ENCODE assay signal across 19 cellular contexts in the genomic region with DNA sequence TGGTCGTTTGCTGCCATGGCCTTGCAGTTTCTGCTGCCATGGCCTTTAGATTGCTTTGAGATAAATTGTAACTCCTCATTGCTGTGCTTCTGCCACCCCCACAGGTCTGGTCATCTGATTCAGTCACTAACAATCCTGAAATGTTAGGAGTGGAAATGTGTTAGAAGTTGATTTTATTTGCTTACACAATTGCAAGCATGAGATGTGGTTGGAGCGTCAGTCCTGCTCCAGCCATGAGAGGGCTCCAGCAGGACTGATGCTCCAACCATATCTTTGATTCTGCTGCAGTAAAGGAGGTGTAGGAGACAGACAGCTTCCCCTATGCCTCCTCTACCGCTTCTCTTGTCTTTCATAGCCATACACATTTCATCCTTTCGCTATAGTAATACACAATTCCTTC.
"Had no signal": no experiment of that assay in that cellular context is flagged by ENCODE, and none has a peak within 500 bp of the region (broad histone marks: within the 10 kb centered on the region; RNA-seq: fewer than 3 reads in every experiment).

No MANE protein-coding gene starts in this region.

- H3K4me3 ChIP-seq: heart right ventricle, tibial artery, vagina had no signal

- H2AFZ ChIP-seq: parathyroid adenoma had no signal

- H3K4me1 ChIP-seq: parathyroid adenoma had no signal

- H3K9ac ChIP-seq: parathyroid adenoma had no signal

- H3K27ac Mint-ChIP-seq: activated CD4-positive, alpha-beta T cell treated with anti-CD3 and anti-CD28 coated beads, Interleukin-2, amount 10 ng/mL, durations not matched to agents 7 days and 5 days; activated naive CD8-positive, alpha-beta T cell treated with anti-CD3 and anti-CD28 coated beads, Interleukin-2, amount 10 ng/mL, durations not matched to agents 7 days and 5 days; T-helper 17 cell had no signal

- DNase-seq: activated CD4-positive, alpha-beta T cell treated with anti-CD3 and anti-CD28 coated beads, Interleukin-2, amount 10 ng/mL, durations not matched to agents 7 days and 5 days; activated CD8-positive, alpha-beta memory T cell treated with anti-CD3 and anti-CD28 coated beads, Interleukin-2, amount 50 U/mL, for 48 hours; activated naive CD4-positive, alpha-beta T cell; activated naive CD8-positive, alpha-beta T cell treated with anti-CD3 and anti-CD28 coated beads, Interleukin-2, amount 10 ng/mL, durations not matched to agents 7 days and 5 days; anterior cingulate cortex; brain microvascular endothelial cell; cortex of kidney; effector CD8-positive, alpha-beta T cell; foreskin melanocyte; heart right ventricle; islet precursor cell; naive B cell; stimulated activated CD4-positive, alpha-beta T cell treated with anti-CD3 and anti-CD28 coated beads, Interleukin-4, amount 100 ng/mL, for 1 hour; stimulated activated naive CD4-positive, alpha-beta T cell; T-helper 17 cell; tibial artery had no signal

- H3K9me3 ChIP-seq: heart right ventricle, tibial artery, vagina had no signal

- H3K27ac ChIP-seq: brain microvascular endothelial cell, heart right ventricle, parathyroid adenoma, tibial artery, vagina had no signal

- H3K9me3 Mint-ChIP-seq: activated naive CD8-positive, alpha-beta T cell treated with anti-CD3 and anti-CD28 coated beads, Interleukin-2, amount 10 ng/mL, durations not matched to agents 7 days and 5 days; central memory CD8-positive, alpha-beta T cell; naive B cell had no signal

- H3K4me3 Mint-ChIP-seq: activated CD4-positive, alpha-beta T cell treated with anti-CD3 and anti-CD28 coated beads, Interleukin-2, amount 10 ng/mL, durations not matched to agents 7 days and 5 days; activated naive CD8-positive, alpha-beta T cell treated with anti-CD3 and anti-CD28 coated beads, Interleukin-2, amount 10 ng/mL, durations not matched to agents 7 days and 5 days; central memory CD8-positive, alpha-beta T cell; naive B cell; T-helper 17 cell had no signal

- H3K4me1 Mint-ChIP-seq: central memory CD8-positive, alpha-beta T cell; naive B cell had no signal

- H3K79me2 ChIP-seq: parathyroid adenoma had no signal

- H3K27me3 ChIP-seq: brain microvascular endothelial cell, heart right ventricle, tibial artery, vagina had no signal

- ATAC-seq: heart right ventricle, T-helper 17 cell had no signal

- H3K27me3 Mint-ChIP-seq: activated CD4-positive, alpha-beta T cell treated with anti-CD3 and anti-CD28 coated beads, Interleukin-2, amount 10 ng/mL, durations not matched to agents 7 days and 5 days; activated naive CD8-positive, alpha-beta T cell treated with anti-CD3 and anti-CD28 coated beads, Interleukin-2, amount 10 ng/mL, durations not matched to agents 7 days and 5 days; central memory CD8-positive, alpha-beta T cell; naive B cell; T-helper 17 cell had no signal
